Comparison of ENCODE assay signal across 8 cellular contexts in the genomic region with DNA sequence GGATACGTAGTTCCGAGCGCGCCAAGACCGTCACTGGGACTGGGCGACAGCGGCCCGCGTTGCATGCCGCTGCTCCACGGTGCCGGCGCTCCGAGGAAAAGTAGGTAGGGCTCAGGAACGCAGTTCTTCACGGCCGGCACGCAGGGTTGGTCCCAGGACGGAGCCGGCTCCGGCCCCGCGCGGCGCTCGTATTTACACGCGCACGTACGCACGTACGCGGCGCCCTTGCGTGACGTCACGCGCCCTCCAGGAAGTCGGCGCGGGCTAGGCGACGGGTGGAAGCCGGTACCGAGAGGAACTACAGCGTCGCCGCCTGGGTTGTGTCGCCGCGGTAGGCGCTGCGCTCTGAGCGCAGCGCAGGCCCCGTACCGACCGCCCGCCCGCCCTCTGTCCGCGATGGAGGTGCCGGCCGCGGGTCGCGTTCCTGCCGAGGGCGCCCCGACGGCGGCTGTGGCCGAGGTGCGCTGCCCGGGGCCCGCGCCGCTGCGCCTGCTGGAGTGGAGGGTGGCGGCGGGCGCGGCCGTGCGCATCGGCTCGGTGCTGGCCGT. TPM values are rescaled to one million over a fixed set of nuclear protein-coding genes. Genes with fewer than 3 reads are reported as not detected.
DNase-seq lines count a peak whose midpoint lies in the region; ATAC-seq and TF ChIP-seq lines count a peak whose summit lies in the region.

A gene with protein sequence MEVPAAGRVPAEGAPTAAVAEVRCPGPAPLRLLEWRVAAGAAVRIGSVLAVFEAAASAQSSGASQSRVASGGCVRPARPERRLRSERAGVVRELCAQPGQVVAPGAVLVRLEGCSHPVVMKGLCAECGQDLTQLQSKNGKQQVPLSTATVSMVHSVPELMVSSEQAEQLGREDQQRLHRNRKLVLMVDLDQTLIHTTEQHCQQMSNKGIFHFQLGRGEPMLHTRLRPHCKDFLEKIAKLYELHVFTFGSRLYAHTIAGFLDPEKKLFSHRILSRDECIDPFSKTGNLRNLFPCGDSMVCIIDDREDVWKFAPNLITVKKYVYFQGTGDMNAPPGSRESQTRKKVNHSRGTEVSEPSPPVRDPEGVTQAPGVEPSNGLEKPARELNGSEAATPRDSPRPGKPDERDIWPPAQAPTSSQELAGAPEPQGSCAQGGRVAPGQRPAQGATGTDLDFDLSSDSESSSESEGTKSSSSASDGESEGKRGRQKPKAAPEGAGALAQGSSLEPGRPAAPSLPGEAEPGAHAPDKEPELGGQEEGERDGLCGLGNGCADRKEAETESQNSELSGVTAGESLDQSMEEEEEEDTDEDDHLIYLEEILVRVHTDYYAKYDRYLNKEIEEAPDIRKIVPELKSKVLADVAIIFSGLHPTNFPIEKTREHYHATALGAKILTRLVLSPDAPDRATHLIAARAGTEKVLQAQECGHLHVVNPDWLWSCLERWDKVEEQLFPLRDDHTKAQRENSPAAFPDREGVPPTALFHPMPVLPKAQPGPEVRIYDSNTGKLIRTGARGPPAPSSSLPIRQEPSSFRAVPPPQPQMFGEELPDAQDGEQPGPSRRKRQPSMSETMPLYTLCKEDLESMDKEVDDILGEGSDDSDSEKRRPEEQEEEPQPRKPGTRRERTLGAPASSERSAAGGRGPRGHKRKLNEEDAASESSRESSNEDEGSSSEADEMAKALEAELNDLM (plus strand): TSS at position 252 of the 548 bp plus-strand sequence. CDS start 145 bp downstream, at position 397.

- DNase-seq in DMS79 (lab: John Stamatoyannopoulos, UW) (peak; percentile 75), Peyer's patch (peak; percentile 90 to 96 (median 94)), fibroblast of mammary gland (ENCODE audit: low read depth) (peak; percentile 89)
- peak; percentile 89 for DNase-seq in Jurkat, Clone E6-1 (ENCODE audit: low read depth, low spot score)
- peak; percentile 69 to 80 for DNase-seq in activated T-helper 1 cell treated with anti-CD3 and anti-CD28 coated beads, Interleukin-2, amount 50 U/mL, for 16 hours (ENCODE audit: low read depth in 1 of 2, low spot score in 1 of 2)
- peak in 9 of 10 donors; percentile 81 to 95 (median 87) for DNase-seq in naive thymus-derived CD8-positive, alpha-beta T cell
- peak; percentile 82 for DNase-seq in stimulated activated naive B cell treated with anti-CD40 and anti-IgM and Interleukin-4, amounts not matched to agents 10 μg/mL and 1 μg/mL and 100 μg/mL, for 72 hours

- peak within 1 kb of the TSS; percentile 92 to 99 (median 97) for H3K4me3 Mint-ChIP-seq in naive thymus-derived CD8-positive, alpha-beta T cell
- H3K4me3 Mint-ChIP-seq in stimulated activated naive B cell treated with anti-CD40 and anti-IgM and Interleukin-4, amounts not matched to agents 10 μg/mL and 1 μg/mL and 100 μg/mL, for 72 hours, result peak within 1 kb of the TSS; percentile 93 to 97

- peaks cover 6 to 28% (median 17%) of the 10 kb centered on the region in 4 donors for H3K4me1 ChIP-seq in Peyer's patch

- peak; percentile 50 to 77 for TF ChIP-seq POLR2A in Peyer's patch (IDR thresholded peaks at IDR 0.05)

- H3K27me3 ChIP-seq in Peyer's patch, result no peaks in the 10 kb centered on the region

- H3K36me3 Mint-ChIP-seq in naive thymus-derived CD8-positive, alpha-beta T cell, result peaks cover 7 to 19% (median 16%) of the 10 kb centered on the region in 3 donors
- H3K36me3 Mint-ChIP-seq in stimulated activated naive B cell treated with anti-CD40 and anti-IgM and Interleukin-4, amounts not matched to agents 10 μg/mL and 1 μg/mL and 100 μg/mL, for 72 hours, result peaks cover 12 to 39% of the 10 kb centered on the region in 2 donors

- peak within 1 kb of the TSS; percentile 95 to 99 (median 99) for H3K27ac Mint-ChIP-seq in naive thymus-derived CD8-positive, alpha-beta T cell
- peak within 1 kb of the TSS; percentile 100 for H3K27ac Mint-ChIP-seq in stimulated activated naive B cell treated with anti-CD40 and anti-IgM and Interleukin-4, amounts not matched to agents 10 μg/mL and 1 μg/mL and 100 μg/mL, for 72 hours

- POLR2A ChIA-PET in naive thymus-derived CD8-positive, alpha-beta T cell (lab: Charles Lee), result interaction anchor here (0.7 to 1.6 kb wide), 5 partner anchors 234 to 611 kb away, joined by 3 to 5 read pairs (median 4); a partner anchor contains a TSS

- peak within 1 kb of the TSS; percentile 94 to 98 (median 97) for H3K27ac ChIP-seq in Peyer's patch

- H3K9me3 Mint-ChIP-seq in naive thymus-derived CD8-positive, alpha-beta T cell, result peaks cover 0 to 8% (median 0%) of the 10 kb centered on the region in 9 donors
- no peaks in the 10 kb centered on the region for H3K9me3 Mint-ChIP-seq in stimulated activated naive B cell treated with anti-CD40 and anti-IgM and Interleukin-4, amounts not matched to agents 10 μg/mL and 1 μg/mL and 100 μg/mL, for 72 hours

- ATAC-seq in GM21717 (IDR thresholded peaks at IDR 0.05; ENCODE audit: unreplicated experiment), result peak; percentile 61
- peak; percentile 55 to 58 for ATAC-seq in naive thymus-derived CD8-positive, alpha-beta T cell
- peak; percentile 72 to 77 for ATAC-seq in stimulated activated naive B cell treated with anti-CD40 and anti-IgM and Interleukin-4, amounts not matched to agents 10 μg/mL and 1 μg/mL and 100 μg/mL, for 72 hours (replicated peaks)

- peaks cover 0 to 5% (median 0%) of the 10 kb centered on the region in 3 donors for H3K36me3 ChIP-seq in Peyer's patch

- H3K4me1 Mint-ChIP-seq in naive thymus-derived CD8-positive, alpha-beta T cell, result peaks cover 15 to 73% (median 60%) of the 10 kb centered on the region in 4 donors
- H3K4me1 Mint-ChIP-seq in stimulated activated naive B cell treated with anti-CD40 and anti-IgM and Interleukin-4, amounts not matched to agents 10 μg/mL and 1 μg/mL and 100 μg/mL, for 72 hours, result peaks cover 35 to 62% of the 10 kb centered on the region in 2 donors

- TF ChIP-seq CTCF in Peyer's patch (IDR thresholded peaks at IDR 0.05) (peak in 1 of 6 experiments; percentile 18), fibroblast of mammary gland (conservative IDR thresholded peaks at IDR 0.05; ENCODE audit: control insufficient read depth, insufficient read depth, low read depth, low read length) (no peak)

- H3K4me3 ChIP-seq in Jurkat, Clone E6-1 (ENCODE audit: low read length), result peak within 1 kb of the TSS; percentile 85
- H3K4me3 ChIP-seq in Peyer's patch, result peak within 1 kb of the TSS; percentile 75 to 95 (median 88)
- peak within 1 kb of the TSS; percentile 82 for H3K4me3 ChIP-seq in fibroblast of mammary gland (ENCODE audit: control insufficient read depth, low read depth, low read length)

- no peaks in the 10 kb centered on the region for H3K9me3 ChIP-seq in Peyer's patch

- no peaks in the 10 kb centered on the region for H3K27me3 Mint-ChIP-seq in naive thymus-derived CD8-positive, alpha-beta T cell
- no peaks in the 10 kb centered on the region for H3K27me3 Mint-ChIP-seq in stimulated activated naive B cell treated with anti-CD40 and anti-IgM and Interleukin-4, amounts not matched to agents 10 μg/mL and 1 μg/mL and 100 μg/mL, for 72 hours

RNA-seq across cellular contexts. Expression of the gene that starts here (rescaled TPM):
- 17.5 TPM for polyA plus RNA-seq in Jurkat, Clone E6-1 (2012; ENCODE audit: insufficient read depth, insufficient read length)
- 10 to 100 TPM; 20.7 to 36.2 (median 25.8) TPM for total RNA-seq in Peyer's patch
- 10 to 100 TPM; 45.4 to 46.2 TPM for total RNA-seq in naive thymus-derived CD8-positive, alpha-beta T cell
- 10 to 100 TPM in 2 of 3 donors, 1 to 10 TPM in 1; 7.9 to 31.1 (median 14.7) TPM for polyA plus RNA-seq in naive thymus-derived CD8-positive, alpha-beta T cell

Comparison
In these comparisons a context has a peak if more than half of its experiments do, and no peak if none do; other contexts are left out.
1. Peak in every context shown above with its lines: DNase-seq, ATAC-seq, H3K4me3 ChIP-seq and H3K27ac ChIP-seq.